In the genomic region with DNA sequence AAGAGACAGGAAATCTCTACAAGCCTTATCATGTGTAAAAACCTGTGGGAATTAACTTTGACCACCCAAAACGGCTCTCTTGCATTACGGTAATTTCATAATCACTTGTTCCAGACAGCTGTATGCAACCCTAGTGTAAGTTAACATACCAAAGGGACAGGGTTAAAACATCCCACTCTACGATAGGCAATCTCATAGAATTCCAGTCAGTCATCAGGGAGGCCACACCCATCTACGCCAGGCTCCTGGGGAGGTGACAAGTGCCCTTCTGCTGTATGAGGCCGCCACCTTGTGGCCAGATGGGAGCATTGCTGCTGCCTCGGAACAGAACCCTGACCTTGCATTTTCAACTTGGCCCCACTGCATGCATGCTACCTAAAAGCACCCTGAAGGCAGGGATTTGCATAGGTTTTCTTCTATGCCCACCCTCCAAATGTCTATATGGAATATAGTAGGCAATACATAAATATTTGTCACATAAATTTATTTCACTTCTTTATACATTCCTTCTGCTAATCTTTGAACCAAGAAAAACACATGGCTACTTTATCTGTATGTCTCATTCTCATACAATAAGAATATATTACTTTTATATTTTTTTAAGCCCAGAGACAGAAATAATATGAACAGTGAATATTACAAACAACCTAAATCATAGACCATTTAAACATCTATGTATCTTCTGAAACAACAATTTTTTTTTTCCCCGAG, we compare ENCODE assay signal across 1 cellular context.
TF ChIP-seq lines count a peak whose summit lies in the region.

No MANE protein-coding gene starts in this region.

TF ChIP-seq in HepG2, 621 proteins besides CTCF, POLR2A, EP300 and RAD21 (continued from another document and continues in another):
- TF ChIP-seq, protein P1, sequence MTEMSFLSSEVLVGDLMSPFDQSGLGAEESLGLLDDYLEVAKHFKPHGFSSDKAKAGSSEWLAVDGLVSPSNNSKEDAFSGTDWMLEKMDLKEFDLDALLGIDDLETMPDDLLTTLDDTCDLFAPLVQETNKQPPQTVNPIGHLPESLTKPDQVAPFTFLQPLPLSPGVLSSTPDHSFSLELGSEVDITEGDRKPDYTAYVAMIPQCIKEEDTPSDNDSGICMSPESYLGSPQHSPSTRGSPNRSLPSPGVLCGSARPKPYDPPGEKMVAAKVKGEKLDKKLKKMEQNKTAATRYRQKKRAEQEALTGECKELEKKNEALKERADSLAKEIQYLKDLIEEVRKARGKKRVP (CRISPR knock-in tag; IDR thresholded peaks at IDR 0.05) = peak in 1 of 2 experiments; percentile 46; a peak in 1 of 4 replicates
- TF ChIP-seq THYN1 (CRISPR knock-in tag; IDR thresholded peaks at IDR 0.05; ENCODE audit: borderline replicate concordance, low read depth) (no peak), KLF9 (CRISPR knock-in tag; IDR thresholded peaks at IDR 0.05; ENCODE audit: low read depth) (peak; percentile 93), ZNF607 (CRISPR knock-in tag; IDR thresholded peaks at IDR 0.05; ENCODE audit: borderline replicate concordance) (peak; percentile 50; the same call in 1 of the 2 replicates), ZNF746 (CRISPR knock-in tag; IDR thresholded peaks at IDR 0.05) (no peak), PITX1 (CRISPR knock-in tag; IDR thresholded peaks at IDR 0.05) (peak; percentile 41; the same call in 1 of the 2 replicates), ZNF34 (CRISPR knock-in tag; IDR thresholded peaks at IDR 0.05; ENCODE audit: borderline replicate concordance) (no peak), ZFP90 (CRISPR knock-in tag; IDR thresholded peaks at IDR 0.05; ENCODE audit: borderline replicate concordance) (no peak), ZNF563 (CRISPR knock-in tag; IDR thresholded peaks at IDR 0.05) (no peak), AGO2 (optimal IDR thresholded peaks at IDR 0.05; ENCODE audit: low read depth, low read length) (no peak), RFXAP (CRISPR knock-in tag; IDR thresholded peaks at IDR 0.05; ENCODE audit: borderline replicate concordance) (no peak), PHF21A (CRISPR knock-in tag; IDR thresholded peaks at IDR 0.05) (no peak), ARNT2 (CRISPR knock-in tag; IDR thresholded peaks at IDR 0.05; ENCODE audit: low read depth) (no peak), ZBTB20 (CRISPR knock-in tag; IDR thresholded peaks at IDR 0.05; ENCODE audit: borderline replicate concordance, low read depth) (no peak), HNRNPH1 (optimal IDR thresholded peaks at IDR 0.05; ENCODE audit: low read depth, low read length) (no peak), FOXA1 (IDR thresholded peaks at IDR 0.05) (no peak), FOXA1 (CRISPR knock-in tag; IDR thresholded peaks at IDR 0.05) (0 out of 2 replicates have a peak, but pooled peaks have one; percentile 19), ZNF335 (CRISPR knock-in tag; IDR thresholded peaks at IDR 0.05) (0 out of 2 replicates have a peak, but pooled peaks have one; percentile 35), ARNTL (CRISPR knock-in tag; IDR thresholded peaks at IDR 0.05) (no peak), FOSL1 (CRISPR knock-in tag; IDR thresholded peaks at IDR 0.05; ENCODE audit: borderline replicate concordance) (no peak), ETV5 (CRISPR knock-in tag; IDR thresholded peaks at IDR 0.05; ENCODE audit: borderline replicate concordance) (peak; percentile 30; the same call in 1 of the 2 replicates), ZNF468 (CRISPR knock-in tag; IDR thresholded peaks at IDR 0.05) (no peak), CCDC6 (CRISPR knock-in tag; IDR thresholded peaks at IDR 0.05) (no peak), ZNF333 (CRISPR knock-in tag; IDR thresholded peaks at IDR 0.05; ENCODE audit: borderline replicate concordance) (no peak), BHLHE40 (IDR thresholded peaks at IDR 0.05; ENCODE audit: low read length) (no peak), HNRNPUL1 (IDR thresholded peaks at IDR 0.05; ENCODE audit: low read depth, low read length) (no peak), ZNF749 (CRISPR knock-in tag; IDR thresholded peaks at IDR 0.05; ENCODE audit: borderline replicate concordance) (no peak)
- TF ChIP-seq, protein P2, sequence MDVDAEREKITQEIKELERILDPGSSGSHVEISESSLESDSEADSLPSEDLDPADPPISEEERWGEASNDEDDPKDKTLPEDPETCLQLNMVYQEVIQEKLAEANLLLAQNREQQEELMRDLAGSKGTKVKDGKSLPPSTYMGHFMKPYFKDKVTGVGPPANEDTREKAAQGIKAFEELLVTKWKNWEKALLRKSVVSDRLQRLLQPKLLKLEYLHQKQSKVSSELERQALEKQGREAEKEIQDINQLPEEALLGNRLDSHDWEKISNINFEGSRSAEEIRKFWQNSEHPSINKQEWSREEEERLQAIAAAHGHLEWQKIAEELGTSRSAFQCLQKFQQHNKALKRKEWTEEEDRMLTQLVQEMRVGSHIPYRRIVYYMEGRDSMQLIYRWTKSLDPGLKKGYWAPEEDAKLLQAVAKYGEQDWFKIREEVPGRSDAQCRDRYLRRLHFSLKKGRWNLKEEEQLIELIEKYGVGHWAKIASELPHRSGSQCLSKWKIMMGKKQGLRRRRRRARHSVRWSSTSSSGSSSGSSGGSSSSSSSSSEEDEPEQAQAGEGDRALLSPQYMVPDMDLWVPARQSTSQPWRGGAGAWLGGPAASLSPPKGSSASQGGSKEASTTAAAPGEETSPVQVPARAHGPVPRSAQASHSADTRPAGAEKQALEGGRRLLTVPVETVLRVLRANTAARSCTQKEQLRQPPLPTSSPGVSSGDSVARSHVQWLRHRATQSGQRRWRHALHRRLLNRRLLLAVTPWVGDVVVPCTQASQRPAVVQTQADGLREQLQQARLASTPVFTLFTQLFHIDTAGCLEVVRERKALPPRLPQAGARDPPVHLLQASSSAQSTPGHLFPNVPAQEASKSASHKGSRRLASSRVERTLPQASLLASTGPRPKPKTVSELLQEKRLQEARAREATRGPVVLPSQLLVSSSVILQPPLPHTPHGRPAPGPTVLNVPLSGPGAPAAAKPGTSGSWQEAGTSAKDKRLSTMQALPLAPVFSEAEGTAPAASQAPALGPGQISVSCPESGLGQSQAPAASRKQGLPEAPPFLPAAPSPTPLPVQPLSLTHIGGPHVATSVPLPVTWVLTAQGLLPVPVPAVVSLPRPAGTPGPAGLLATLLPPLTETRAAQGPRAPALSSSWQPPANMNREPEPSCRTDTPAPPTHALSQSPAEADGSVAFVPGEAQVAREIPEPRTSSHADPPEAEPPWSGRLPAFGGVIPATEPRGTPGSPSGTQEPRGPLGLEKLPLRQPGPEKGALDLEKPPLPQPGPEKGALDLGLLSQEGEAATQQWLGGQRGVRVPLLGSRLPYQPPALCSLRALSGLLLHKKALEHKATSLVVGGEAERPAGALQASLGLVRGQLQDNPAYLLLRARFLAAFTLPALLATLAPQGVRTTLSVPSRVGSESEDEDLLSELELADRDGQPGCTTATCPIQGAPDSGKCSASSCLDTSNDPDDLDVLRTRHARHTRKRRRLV (CRISPR knock-in tag; IDR thresholded peaks at IDR 0.05) = no peak
- TF ChIP-seq, protein P3, sequence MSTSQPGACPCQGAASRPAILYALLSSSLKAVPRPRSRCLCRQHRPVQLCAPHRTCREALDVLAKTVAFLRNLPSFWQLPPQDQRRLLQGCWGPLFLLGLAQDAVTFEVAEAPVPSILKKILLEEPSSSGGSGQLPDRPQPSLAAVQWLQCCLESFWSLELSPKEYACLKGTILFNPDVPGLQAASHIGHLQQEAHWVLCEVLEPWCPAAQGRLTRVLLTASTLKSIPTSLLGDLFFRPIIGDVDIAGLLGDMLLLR (CRISPR knock-in tag; IDR thresholded peaks at IDR 0.05) = no peak
- TF ChIP-seq, protein P4, sequence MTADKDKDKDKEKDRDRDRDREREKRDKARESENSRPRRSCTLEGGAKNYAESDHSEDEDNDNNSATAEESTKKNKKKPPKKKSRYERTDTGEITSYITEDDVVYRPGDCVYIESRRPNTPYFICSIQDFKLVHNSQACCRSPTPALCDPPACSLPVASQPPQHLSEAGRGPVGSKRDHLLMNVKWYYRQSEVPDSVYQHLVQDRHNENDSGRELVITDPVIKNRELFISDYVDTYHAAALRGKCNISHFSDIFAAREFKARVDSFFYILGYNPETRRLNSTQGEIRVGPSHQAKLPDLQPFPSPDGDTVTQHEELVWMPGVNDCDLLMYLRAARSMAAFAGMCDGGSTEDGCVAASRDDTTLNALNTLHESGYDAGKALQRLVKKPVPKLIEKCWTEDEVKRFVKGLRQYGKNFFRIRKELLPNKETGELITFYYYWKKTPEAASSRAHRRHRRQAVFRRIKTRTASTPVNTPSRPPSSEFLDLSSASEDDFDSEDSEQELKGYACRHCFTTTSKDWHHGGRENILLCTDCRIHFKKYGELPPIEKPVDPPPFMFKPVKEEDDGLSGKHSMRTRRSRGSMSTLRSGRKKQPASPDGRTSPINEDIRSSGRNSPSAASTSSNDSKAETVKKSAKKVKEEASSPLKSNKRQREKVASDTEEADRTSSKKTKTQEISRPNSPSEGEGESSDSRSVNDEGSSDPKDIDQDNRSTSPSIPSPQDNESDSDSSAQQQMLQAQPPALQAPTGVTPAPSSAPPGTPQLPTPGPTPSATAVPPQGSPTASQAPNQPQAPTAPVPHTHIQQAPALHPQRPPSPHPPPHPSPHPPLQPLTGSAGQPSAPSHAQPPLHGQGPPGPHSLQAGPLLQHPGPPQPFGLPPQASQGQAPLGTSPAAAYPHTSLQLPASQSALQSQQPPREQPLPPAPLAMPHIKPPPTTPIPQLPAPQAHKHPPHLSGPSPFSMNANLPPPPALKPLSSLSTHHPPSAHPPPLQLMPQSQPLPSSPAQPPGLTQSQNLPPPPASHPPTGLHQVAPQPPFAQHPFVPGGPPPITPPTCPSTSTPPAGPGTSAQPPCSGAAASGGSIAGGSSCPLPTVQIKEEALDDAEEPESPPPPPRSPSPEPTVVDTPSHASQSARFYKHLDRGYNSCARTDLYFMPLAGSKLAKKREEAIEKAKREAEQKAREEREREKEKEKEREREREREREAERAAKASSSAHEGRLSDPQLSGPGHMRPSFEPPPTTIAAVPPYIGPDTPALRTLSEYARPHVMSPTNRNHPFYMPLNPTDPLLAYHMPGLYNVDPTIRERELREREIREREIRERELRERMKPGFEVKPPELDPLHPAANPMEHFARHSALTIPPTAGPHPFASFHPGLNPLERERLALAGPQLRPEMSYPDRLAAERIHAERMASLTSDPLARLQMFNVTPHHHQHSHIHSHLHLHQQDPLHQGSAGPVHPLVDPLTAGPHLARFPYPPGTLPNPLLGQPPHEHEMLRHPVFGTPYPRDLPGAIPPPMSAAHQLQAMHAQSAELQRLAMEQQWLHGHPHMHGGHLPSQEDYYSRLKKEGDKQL (CRISPR knock-in tag; IDR thresholded peaks at IDR 0.05; ENCODE audit: low read depth) = no peak
- TF ChIP-seq, protein P5, sequence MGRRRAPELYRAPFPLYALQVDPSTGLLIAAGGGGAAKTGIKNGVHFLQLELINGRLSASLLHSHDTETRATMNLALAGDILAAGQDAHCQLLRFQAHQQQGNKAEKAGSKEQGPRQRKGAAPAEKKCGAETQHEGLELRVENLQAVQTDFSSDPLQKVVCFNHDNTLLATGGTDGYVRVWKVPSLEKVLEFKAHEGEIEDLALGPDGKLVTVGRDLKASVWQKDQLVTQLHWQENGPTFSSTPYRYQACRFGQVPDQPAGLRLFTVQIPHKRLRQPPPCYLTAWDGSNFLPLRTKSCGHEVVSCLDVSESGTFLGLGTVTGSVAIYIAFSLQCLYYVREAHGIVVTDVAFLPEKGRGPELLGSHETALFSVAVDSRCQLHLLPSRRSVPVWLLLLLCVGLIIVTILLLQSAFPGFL (CRISPR knock-in tag; IDR thresholded peaks at IDR 0.05) = no peak
- TF ChIP-seq, protein P6, sequence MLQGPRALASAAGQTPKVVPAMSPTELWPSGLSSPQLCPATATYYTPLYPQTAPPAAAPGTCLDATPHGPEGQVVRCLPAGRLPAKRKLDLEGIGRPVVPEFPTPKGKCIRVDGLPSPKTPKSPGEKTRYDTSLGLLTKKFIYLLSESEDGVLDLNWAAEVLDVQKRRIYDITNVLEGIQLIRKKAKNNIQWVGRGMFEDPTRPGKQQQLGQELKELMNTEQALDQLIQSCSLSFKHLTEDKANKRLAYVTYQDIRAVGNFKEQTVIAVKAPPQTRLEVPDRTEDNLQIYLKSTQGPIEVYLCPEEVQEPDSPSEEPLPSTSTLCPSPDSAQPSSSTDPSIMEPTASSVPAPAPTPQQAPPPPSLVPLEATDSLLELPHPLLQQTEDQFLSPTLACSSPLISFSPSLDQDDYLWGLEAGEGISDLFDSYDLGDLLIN (CRISPR knock-in tag; IDR thresholded peaks at IDR 0.05; ENCODE audit: borderline replicate concordance) = no peak
- TF ChIP-seq, protein P7, sequence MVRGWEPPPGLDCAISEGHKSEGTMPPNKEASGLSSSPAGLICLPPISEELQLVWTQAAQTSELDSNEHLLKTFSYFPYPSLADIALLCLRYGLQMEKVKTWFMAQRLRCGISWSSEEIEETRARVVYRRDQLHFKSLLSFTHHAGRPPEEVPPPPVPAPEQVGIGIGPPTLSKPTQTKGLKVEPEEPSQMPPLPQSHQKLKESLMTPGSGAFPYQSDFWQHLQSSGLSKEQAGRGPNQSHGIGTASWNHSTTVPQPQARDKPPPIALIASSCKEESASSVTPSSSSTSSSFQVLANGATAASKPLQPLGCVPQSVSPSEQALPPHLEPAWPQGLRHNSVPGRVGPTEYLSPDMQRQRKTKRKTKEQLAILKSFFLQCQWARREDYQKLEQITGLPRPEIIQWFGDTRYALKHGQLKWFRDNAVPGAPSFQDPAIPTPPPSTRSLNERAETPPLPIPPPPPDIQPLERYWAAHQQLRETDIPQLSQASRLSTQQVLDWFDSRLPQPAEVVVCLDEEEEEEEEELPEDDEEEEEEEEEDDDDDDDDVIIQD (CRISPR knock-in tag; IDR thresholded peaks at IDR 0.05; ENCODE audit: low read depth) = peak; percentile 67
- TF ChIP-seq, protein P8, sequence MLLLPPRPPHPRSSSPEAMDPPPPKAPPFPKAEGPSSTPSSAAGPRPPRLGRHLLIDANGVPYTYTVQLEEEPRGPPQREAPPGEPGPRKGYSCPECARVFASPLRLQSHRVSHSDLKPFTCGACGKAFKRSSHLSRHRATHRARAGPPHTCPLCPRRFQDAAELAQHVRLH (CRISPR knock-in tag; IDR thresholded peaks at IDR 0.05; ENCODE audit: borderline replicate concordance, low read depth) = peak; percentile 67; the same call in 1 of the 2 replicates
- TF ChIP-seq, protein P9, sequence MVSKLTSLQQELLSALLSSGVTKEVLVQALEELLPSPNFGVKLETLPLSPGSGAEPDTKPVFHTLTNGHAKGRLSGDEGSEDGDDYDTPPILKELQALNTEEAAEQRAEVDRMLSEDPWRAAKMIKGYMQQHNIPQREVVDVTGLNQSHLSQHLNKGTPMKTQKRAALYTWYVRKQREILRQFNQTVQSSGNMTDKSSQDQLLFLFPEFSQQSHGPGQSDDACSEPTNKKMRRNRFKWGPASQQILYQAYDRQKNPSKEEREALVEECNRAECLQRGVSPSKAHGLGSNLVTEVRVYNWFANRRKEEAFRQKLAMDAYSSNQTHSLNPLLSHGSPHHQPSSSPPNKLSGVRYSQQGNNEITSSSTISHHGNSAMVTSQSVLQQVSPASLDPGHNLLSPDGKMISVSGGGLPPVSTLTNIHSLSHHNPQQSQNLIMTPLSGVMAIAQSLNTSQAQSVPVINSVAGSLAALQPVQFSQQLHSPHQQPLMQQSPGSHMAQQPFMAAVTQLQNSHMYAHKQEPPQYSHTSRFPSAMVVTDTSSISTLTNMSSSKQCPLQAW (CRISPR knock-in tag; IDR thresholded peaks at IDR 0.05) = 0 out of 2 replicates have a peak, but pooled peaks have one; percentile 46
